Comparison of ENCODE assay signal across 1 cellular context in genomic region chr7:17234398-17235021, GRCh38.
TF ChIP-seq lines count a peak whose summit lies in the region.

No MANE protein-coding gene starts in this region.

TF ChIP-seq in SK-N-SH, 30 proteins besides CTCF, POLR2A, EP300 and RAD21 (continued from another document):
- TF ChIP-seq TCF12 (IDR thresholded peaks at IDR 0.05) (peak; percentile 85), RXRA (IDR thresholded peaks at IDR 0.05; ENCODE audit: borderline replicate concordance, low read depth) (peak; percentile 52; the same call in 1 of the 2 replicates), NFIC (IDR thresholded peaks at IDR 0.05; ENCODE audit: borderline replicate concordance) (peak; percentile 73), SMC3 (IDR thresholded peaks at IDR 0.05; ENCODE audit: low read depth, low read length) (peak; percentile 9; the same call in 1 of the 2 replicates), MAX (IDR thresholded peaks at IDR 0.05; ENCODE audit: low read depth) (peak; percentile 85), RFX5 (IDR thresholded peaks at IDR 0.05; ENCODE audit: low read length) (no peak), YY1 (IDR thresholded peaks at IDR 0.05; ENCODE audit: low read depth) (peak; percentile 59; the same call in 1 of the 2 replicates), FOSL2 (IDR thresholded peaks at IDR 0.05; ENCODE audit: borderline replicate concordance, low read depth) (peak; percentile 99)
- TF ChIP-seq, protein P1, sequence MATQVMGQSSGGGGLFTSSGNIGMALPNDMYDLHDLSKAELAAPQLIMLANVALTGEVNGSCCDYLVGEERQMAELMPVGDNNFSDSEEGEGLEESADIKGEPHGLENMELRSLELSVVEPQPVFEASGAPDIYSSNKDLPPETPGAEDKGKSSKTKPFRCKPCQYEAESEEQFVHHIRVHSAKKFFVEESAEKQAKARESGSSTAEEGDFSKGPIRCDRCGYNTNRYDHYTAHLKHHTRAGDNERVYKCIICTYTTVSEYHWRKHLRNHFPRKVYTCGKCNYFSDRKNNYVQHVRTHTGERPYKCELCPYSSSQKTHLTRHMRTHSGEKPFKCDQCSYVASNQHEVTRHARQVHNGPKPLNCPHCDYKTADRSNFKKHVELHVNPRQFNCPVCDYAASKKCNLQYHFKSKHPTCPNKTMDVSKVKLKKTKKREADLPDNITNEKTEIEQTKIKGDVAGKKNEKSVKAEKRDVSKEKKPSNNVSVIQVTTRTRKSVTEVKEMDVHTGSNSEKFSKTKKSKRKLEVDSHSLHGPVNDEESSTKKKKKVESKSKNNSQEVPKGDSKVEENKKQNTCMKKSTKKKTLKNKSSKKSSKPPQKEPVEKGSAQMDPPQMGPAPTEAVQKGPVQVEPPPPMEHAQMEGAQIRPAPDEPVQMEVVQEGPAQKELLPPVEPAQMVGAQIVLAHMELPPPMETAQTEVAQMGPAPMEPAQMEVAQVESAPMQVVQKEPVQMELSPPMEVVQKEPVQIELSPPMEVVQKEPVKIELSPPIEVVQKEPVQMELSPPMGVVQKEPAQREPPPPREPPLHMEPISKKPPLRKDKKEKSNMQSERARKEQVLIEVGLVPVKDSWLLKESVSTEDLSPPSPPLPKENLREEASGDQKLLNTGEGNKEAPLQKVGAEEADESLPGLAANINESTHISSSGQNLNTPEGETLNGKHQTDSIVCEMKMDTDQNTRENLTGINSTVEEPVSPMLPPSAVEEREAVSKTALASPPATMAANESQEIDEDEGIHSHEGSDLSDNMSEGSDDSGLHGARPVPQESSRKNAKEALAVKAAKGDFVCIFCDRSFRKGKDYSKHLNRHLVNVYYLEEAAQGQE (IDR thresholded peaks at IDR 0.05; ENCODE audit: low read depth, low read length): no peak
- TF ChIP-seq, protein P2, sequence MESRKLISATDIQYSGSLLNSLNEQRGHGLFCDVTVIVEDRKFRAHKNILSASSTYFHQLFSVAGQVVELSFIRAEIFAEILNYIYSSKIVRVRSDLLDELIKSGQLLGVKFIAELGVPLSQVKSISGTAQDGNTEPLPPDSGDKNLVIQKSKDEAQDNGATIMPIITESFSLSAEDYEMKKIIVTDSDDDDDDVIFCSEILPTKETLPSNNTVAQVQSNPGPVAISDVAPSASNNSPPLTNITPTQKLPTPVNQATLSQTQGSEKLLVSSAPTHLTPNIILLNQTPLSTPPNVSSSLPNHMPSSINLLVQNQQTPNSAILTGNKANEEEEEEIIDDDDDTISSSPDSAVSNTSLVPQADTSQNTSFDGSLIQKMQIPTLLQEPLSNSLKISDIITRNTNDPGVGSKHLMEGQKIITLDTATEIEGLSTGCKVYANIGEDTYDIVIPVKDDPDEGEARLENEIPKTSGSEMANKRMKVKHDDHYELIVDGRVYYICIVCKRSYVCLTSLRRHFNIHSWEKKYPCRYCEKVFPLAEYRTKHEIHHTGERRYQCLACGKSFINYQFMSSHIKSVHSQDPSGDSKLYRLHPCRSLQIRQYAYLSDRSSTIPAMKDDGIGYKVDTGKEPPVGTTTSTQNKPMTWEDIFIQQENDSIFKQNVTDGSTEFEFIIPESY (IDR thresholded peaks at IDR 0.05; ENCODE audit: borderline replicate concordance, low read depth): no peak
